Comparison of ENCODE assay signal across 10 cellular contexts in genomic region chr1:177800386-177801058, GRCh38.
DNase-seq lines count a peak whose midpoint lies in the region; ATAC-seq and TF ChIP-seq lines count a peak whose summit lies in the region.
"Had no signal": no experiment of that assay in that cellular context is flagged by ENCODE, and none has a peak within 500 bp of the region (broad histone marks: within the 10 kb centered on the region; RNA-seq: fewer than 3 reads in every experiment).

No MANE protein-coding gene starts in this region.

- no peak overlapping the region for H3K27ac ChIP-seq in tibial nerve

- H3K9me3 Mint-ChIP-seq in activated CD8-positive, alpha-beta T cell treated with anti-CD3 and anti-CD28 coated beads for 36 hours: peaks cover 2% of the 10 kb centered on the region
- peaks cover 1% of the 10 kb centered on the region for H3K9me3 Mint-ChIP-seq in activated CD8-positive, alpha-beta T cell treated with anti-CD3 and anti-CD28 coated beads, Interleukin-2, amount 10 ng/mL, durations not matched to agents 7 days and 5 days (ENCODE audit: insufficient read depth)
- H3K9me3 Mint-ChIP-seq in osteocyte (ENCODE audit: unreplicated experiment): peaks cover 7% of the 10 kb centered on the region

- H3K4me3 ChIP-seq in tibial nerve: no peak overlapping the region

- POLR2A ChIA-PET in activated CD8-positive, alpha-beta T cell treated with anti-CD3 and anti-CD28 coated beads for 36 hours (lab: Charles Lee): no interaction called here
- POLR2A ChIA-PET in activated CD8-positive, alpha-beta T cell treated with anti-CD3 and anti-CD28 coated beads, Interleukin-2, amount 10 ng/mL, durations not matched to agents 7 days and 5 days (lab: Charles Lee): no interaction called here

- no peak for ATAC-seq in activated CD8-positive, alpha-beta T cell treated with anti-CD3 and anti-CD28 coated beads for 36 hours
- ATAC-seq in activated CD8-positive, alpha-beta T cell treated with anti-CD3 and anti-CD28 coated beads, Interleukin-2, amount 10 ng/mL, durations not matched to agents 7 days and 5 days: no peak
- ATAC-seq in HG03196 (IDR thresholded peaks at IDR 0.05; ENCODE audit: unreplicated experiment): peak; percentile 78

- H3K27me3 ChIP-seq in tibial nerve: no peaks in the 10 kb centered on the region

- intact Hi-C loops in activated CD8-positive, alpha-beta T cell treated with anti-CD3 and anti-CD28 coated beads for 36 hours (cut with micrococcal nuclease): no loop called here

- no peak for TF ChIP-seq POLR2A in tibial nerve (IDR thresholded peaks at IDR 0.05)

- H3K36me3 Mint-ChIP-seq in activated CD8-positive, alpha-beta T cell treated with anti-CD3 and anti-CD28 coated beads for 36 hours (ENCODE audit: low read depth): no peaks in the 10 kb centered on the region
- H3K36me3 Mint-ChIP-seq in activated CD8-positive, alpha-beta T cell treated with anti-CD3 and anti-CD28 coated beads, Interleukin-2, amount 10 ng/mL, durations not matched to agents 7 days and 5 days (ENCODE audit: low read depth): no peaks in the 10 kb centered on the region
- H3K36me3 Mint-ChIP-seq in osteocyte (ENCODE audit: unreplicated experiment): no peaks in the 10 kb centered on the region

- CTCF ChIA-PET in activated CD8-positive, alpha-beta T cell treated with anti-CD3 and anti-CD28 coated beads for 36 hours (lab: Charles Lee): no interaction called here
- CTCF ChIA-PET in activated CD8-positive, alpha-beta T cell treated with anti-CD3 and anti-CD28 coated beads, Interleukin-2, amount 10 ng/mL, durations not matched to agents 7 days and 5 days (lab: Charles Lee): no interaction called here

- H3K9me3 ChIP-seq in tibial nerve: peaks cover 0 to 3% (median 0%) of the 10 kb centered on the region in 4 donors

- TF ChIP-seq EP300 in tibial nerve (IDR thresholded peaks at IDR 0.05): no peak

- no peaks in the 10 kb centered on the region for H3K27me3 Mint-ChIP-seq in activated CD8-positive, alpha-beta T cell treated with anti-CD3 and anti-CD28 coated beads for 36 hours
- no peaks in the 10 kb centered on the region for H3K27me3 Mint-ChIP-seq in activated CD8-positive, alpha-beta T cell treated with anti-CD3 and anti-CD28 coated beads, Interleukin-2, amount 10 ng/mL, durations not matched to agents 7 days and 5 days (ENCODE audit: low read depth)
- H3K27me3 Mint-ChIP-seq in osteocyte (ENCODE audit: unreplicated experiment): no peaks in the 10 kb centered on the region
- H3K27me3 Mint-ChIP-seq: activated T-cell treated with anti-CD3 and anti-CD28 coated beads, Interleukin-2, amount 50 U/mL, for 24 hours had no signal

- no peak overlapping the region for H3K27ac Mint-ChIP-seq in activated CD8-positive, alpha-beta T cell treated with anti-CD3 and anti-CD28 coated beads for 36 hours
- H3K27ac Mint-ChIP-seq in activated CD8-positive, alpha-beta T cell treated with anti-CD3 and anti-CD28 coated beads, Interleukin-2, amount 10 ng/mL, durations not matched to agents 7 days and 5 days: no peak overlapping the region
- H3K27ac Mint-ChIP-seq in osteocyte (ENCODE audit: unreplicated experiment): no peak overlapping the region
- H3K27ac Mint-ChIP-seq: activated T-cell treated with anti-CD3 and anti-CD28 coated beads, Interleukin-2, amount 50 U/mL, for 24 hours had no signal

- TF ChIP-seq CTCF in activated CD8-positive, alpha-beta T cell treated with anti-CD3 and anti-CD28 coated beads for 36 hours (IDR thresholded peaks at IDR 0.05): no peak
- TF ChIP-seq CTCF in tibial nerve (IDR thresholded peaks at IDR 0.05) (no peak), osteocyte (IDR thresholded peaks at IDR 0.05) (no peak)

- DNase-seq in activated CD8-positive, alpha-beta T cell treated with anti-CD3 and anti-CD28 coated beads for 36 hours: peak; percentile 2
- no peak for DNase-seq in activated CD8-positive, alpha-beta T cell treated with anti-CD3 and anti-CD28 coated beads, Interleukin-2, amount 10 ng/mL, durations not matched to agents 7 days and 5 days
- DNase-seq in RPMI8226 (peak; percentile 66), stromal cell of bone marrow (ENCODE audit: low read depth) (peak; percentile 16), SIG-M5 treated with dmso at 0.1 percent for 504 hours (lab: John Stamatoyannopoulos, UW; ENCODE audit: unreplicated experiment) (no peak), tibial nerve (ENCODE audit: low spot score in 2 of 2) (no peak), osteocyte (ENCODE audit: extremely low spot score, unreplicated experiment) (no peak)
- DNase-seq: activated T-cell treated with anti-CD3 and anti-CD28 coated beads, Interleukin-2, amount 50 U/mL, for 24 hours; nucleus accumbens had no signal

- H3K4me1 Mint-ChIP-seq in activated CD8-positive, alpha-beta T cell treated with anti-CD3 and anti-CD28 coated beads for 36 hours (ENCODE audit: low read depth): no peaks in the 10 kb centered on the region
- H3K4me1 Mint-ChIP-seq in activated CD8-positive, alpha-beta T cell treated with anti-CD3 and anti-CD28 coated beads, Interleukin-2, amount 10 ng/mL, durations not matched to agents 7 days and 5 days (ENCODE audit: low read depth): peaks cover 5% of the 10 kb centered on the region
- no peaks in the 10 kb centered on the region for H3K4me1 Mint-ChIP-seq in osteocyte (ENCODE audit: unreplicated experiment)

- no peak overlapping the region for H3K4me3 Mint-ChIP-seq in activated CD8-positive, alpha-beta T cell treated with anti-CD3 and anti-CD28 coated beads for 36 hours
- no peak overlapping the region for H3K4me3 Mint-ChIP-seq in activated CD8-positive, alpha-beta T cell treated with anti-CD3 and anti-CD28 coated beads, Interleukin-2, amount 10 ng/mL, durations not matched to agents 7 days and 5 days
- no peak overlapping the region for H3K4me3 Mint-ChIP-seq in osteocyte (ENCODE audit: unreplicated experiment)
- H3K4me3 Mint-ChIP-seq: activated T-cell treated with anti-CD3 and anti-CD28 coated beads, Interleukin-2, amount 50 U/mL, for 24 hours had no signal

- no peaks in the 10 kb centered on the region for H3K36me3 ChIP-seq in tibial nerve

- WGBS in tibial nerve, 2 donors: 27 to 31% methylated on average over 1 of the region's 1 CpG

- H3K4me1 ChIP-seq in tibial nerve: no peaks in the 10 kb centered on the region

Comparison
In these comparisons a context has a peak if more than half of its experiments do, and no peak if none do; other contexts are left out.
1. DNase-seq: peak in activated CD8-positive, alpha-beta T cell treated with anti-CD3 and anti-CD28 coated beads for 36 hours (single experiment), RPMI8226 (single experiment) and stromal cell of bone marrow (single experiment); none in activated CD8-positive, alpha-beta T cell treated with anti-CD3 and anti-CD28 coated beads, Interleukin-2, amount 10 ng/mL, durations not matched to agents 7 days and 5 days (single experiment), SIG-M5 treated with dmso at 0.1 percent for 504 hours (single experiment), tibial nerve (0 of 2) and osteocyte (single experiment).